Comparison of ENCODE assay signal across 8 cellular contexts in genomic region chr1:226702318-226702956, GRCh38.
DNase-seq lines count a peak whose midpoint lies in the region; ATAC-seq lines count a peak whose summit lies in the region.

No MANE protein-coding gene starts in this region.

- ATAC-seq in GM19324 (IDR thresholded peaks at IDR 0.05; ENCODE audit: low FRiP score, unreplicated experiment) (no peak), GM21447 (IDR thresholded peaks at IDR 0.05; ENCODE audit: unreplicated experiment) (no peak)

- peaks cover 13% of the 10 kb centered on the region for H3K4me1 ChIP-seq in mucosa of stomach (ENCODE audit: control insufficient read depth, insufficient read depth, low read length)

- DNase-seq in DMS53 (lab: John Stamatoyannopoulos, UW) (peak; percentile 67), NCI-H2029 treated with DMSO at 0.1 percent for 48 hours (lab: John Stamatoyannopoulos, UW) (peak; percentile 50), SIG-M5 (lab: John Stamatoyannopoulos, UW) (no peak), epidermal melanocyte (ENCODE audit: insufficient read length, low spot score) (no peak)

- H3K9me3 ChIP-seq in mucosa of stomach (ENCODE audit: control insufficient read depth, low read length): no peaks in the 10 kb centered on the region

- H3K9ac ChIP-seq in mucosa of stomach (ENCODE audit: low read length): peak overlapping the region; percentile 89

- H3K36me3 ChIP-seq in mucosa of stomach (ENCODE audit: control insufficient read depth, insufficient read depth, low read length): no peaks in the 10 kb centered on the region

- H3K27me3 ChIP-seq in mucosa of stomach (ENCODE audit: control insufficient read depth, insufficient read depth, low read length): no peaks in the 10 kb centered on the region

- H3K27ac ChIP-seq in cingulate gyrus (ENCODE audit: low read depth, low read length): peak overlapping the region; percentile 97

- H3K4me3 ChIP-seq in mucosa of stomach (ENCODE audit: low read length): peak overlapping the region; percentile 55

Comparison
In these comparisons a context has a peak if more than half of its experiments do, and no peak if none do; other contexts are left out.
1. DNase-seq: peak in DMS53 (single experiment) and NCI-H2029 treated with DMSO at 0.1 percent for 48 hours (single experiment); none in SIG-M5 (single experiment) and epidermal melanocyte (single experiment).